ENCODE assay signal across 8 cellular contexts in the genomic region with DNA sequence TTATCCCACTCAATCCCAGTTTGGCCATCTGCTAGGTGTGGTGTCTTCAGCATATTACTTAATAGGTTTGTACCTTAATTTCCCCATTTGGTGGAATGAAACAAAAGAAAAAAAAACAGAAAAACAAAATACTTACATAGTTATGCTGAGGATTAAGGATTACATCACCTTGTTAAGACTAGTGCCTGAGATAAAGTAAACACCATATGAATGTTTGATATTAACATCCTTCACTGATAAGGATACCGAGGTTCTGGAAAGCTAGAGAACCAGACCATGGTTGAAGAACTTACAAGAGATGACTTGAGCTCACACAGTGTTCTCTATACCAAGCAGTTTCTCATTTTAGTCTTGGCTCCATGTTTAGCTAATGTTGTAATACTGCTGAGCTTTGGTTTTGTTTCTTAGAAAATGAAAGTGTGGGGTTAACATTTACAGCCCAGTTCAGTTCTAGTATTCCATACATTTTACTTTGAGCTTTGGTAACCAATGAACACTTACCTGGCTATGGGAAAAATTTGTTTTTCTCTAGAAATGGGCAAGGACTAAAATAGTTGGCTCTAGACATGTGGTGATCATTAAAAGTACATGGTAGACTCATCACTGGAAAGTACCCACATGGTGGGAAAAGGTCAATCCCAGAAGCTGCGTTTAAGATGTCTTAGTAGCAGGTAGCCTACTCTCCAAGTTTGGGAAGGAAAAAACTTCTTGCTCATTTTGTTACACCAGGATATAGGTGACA. TPM values are rescaled to one million over a fixed set of nuclear protein-coding genes. Genes with fewer than 3 reads are reported as not detected.
DNase-seq lines count a peak whose midpoint lies in the region; ATAC-seq and TF ChIP-seq lines count a peak whose summit lies in the region.

No MANE protein-coding gene starts in this region.

- 0 out of 2 replicates have a peak overlapping the region, but pooled peaks have one; percentile 42 for H2AFZ ChIP-seq in SK-N-SH (ENCODE audit: low read depth)

- DNase-seq in SK-N-SH (no peak), ascending aorta (ENCODE audit: low spot score in 2 of 2) (no peak), NCI-H1105 treated with DMSO at 0.1 percent for 48 hours (lab: John Stamatoyannopoulos, UW) (no peak), ovary (no peak)
- no peak for DNase-seq in stimulated activated naive B cell treated with anti-CD40 and anti-IgM and Interleukin-4, amounts not matched to agents 10 μg/mL and 1 μg/mL and 100 μg/mL, for 72 hours
- DNase-seq in activated naive CD4-positive, alpha-beta T cell treated with Interleukin-2 at 50 U/mL for 16 hours, result no peak

- no peak for TF ChIP-seq CTCF in SK-N-SH (IDR thresholded peaks at IDR 0.05)
- no peak for TF ChIP-seq CTCF in ascending aorta (IDR thresholded peaks at IDR 0.05)
- no peak for TF ChIP-seq CTCF in ovary (IDR thresholded peaks at IDR 0.05)

- H3K9me3 Mint-ChIP-seq in stimulated activated naive B cell treated with anti-CD40 and anti-IgM and Interleukin-4, amounts not matched to agents 10 μg/mL and 1 μg/mL and 100 μg/mL, for 72 hours, result no peaks in the 10 kb centered on the region

- H3K4me2 ChIP-seq in SK-N-SH, result 0 out of 2 replicates have a peak overlapping the region, but pooled peaks have one; percentile 9

- H3K4me3 Mint-ChIP-seq in stimulated activated naive B cell treated with anti-CD40 and anti-IgM and Interleukin-4, amounts not matched to agents 10 μg/mL and 1 μg/mL and 100 μg/mL, for 72 hours, result peak overlapping the region; percentile 60 to 62

- no peak overlapping the region for H3K9ac ChIP-seq in SK-N-SH

- H3F3A ChIP-seq in SK-N-SH (replicated peaks; ENCODE audit: insufficient read depth), result no peaks in the 10 kb centered on the region

- H4K20me1 ChIP-seq in SK-N-SH (ENCODE audit: insufficient read depth), result no peaks in the 10 kb centered on the region

- H3K9me2 ChIP-seq in SK-N-SH, result no peaks in the 10 kb centered on the region

- H3K27me3 Mint-ChIP-seq in stimulated activated naive B cell treated with anti-CD40 and anti-IgM and Interleukin-4, amounts not matched to agents 10 μg/mL and 1 μg/mL and 100 μg/mL, for 72 hours, result peaks cover 0 to under 1% of the 10 kb centered on the region in 2 donors

- intact Hi-C loops in ascending aorta (cut with DNase I), result no loop called here
- intact Hi-C loops in ovary (cut with DNase I), result loop anchor here in 2 of 4 donors (10.0 kb wide), 1 partner anchor 96 kb away; the partner anchor contains the start of gene NR4A2 (in 2 of the 2)

- H3K4me1 ChIP-seq in SK-N-SH (ENCODE audit: control insufficient read depth in 1 of 2, insufficient read depth in 2 of 2, low read depth in 1 of 2, low read length in 1 of 2), result peaks cover 8 to 18% of the 10 kb centered on the region in 2 experiments
- peaks cover 0 to 15% of the 10 kb centered on the region in 2 donors for H3K4me1 ChIP-seq in ascending aorta
- peaks cover 2% of the 10 kb centered on the region for H3K4me1 ChIP-seq in ovary (ENCODE audit: insufficient read depth)

- no peak for TF ChIP-seq EP300 in SK-N-SH (IDR thresholded peaks at IDR 0.05; ENCODE audit: borderline replicate concordance in 1 of 2, low read depth in 1 of 2, low read length in 1 of 2)
- no peak for TF ChIP-seq EP300 in ovary (IDR thresholded peaks at IDR 0.05)

- H3K36me3 ChIP-seq in SK-N-SH (replicated peaks in 1 of 2; ENCODE audit: control insufficient read depth in 1 of 2, insufficient read depth in 2 of 2, low read length in 1 of 2) (no peaks in the 10 kb centered on the region), ascending aorta (no peaks in the 10 kb centered on the region), ovary (no peaks in the 10 kb centered on the region)

- TF ChIP-seq RAD21 in SK-N-SH (IDR thresholded peaks at IDR 0.05; ENCODE audit: low read length), result no peak

- 81% methylated on average over 2 of the region's 2 CpGs for WGBS in SK-N-SH (ENCODE audit: low lambda C conversion rate)
- WGBS in ovary, 3 donors, result 61 to 80% (median 70%) methylated on average over 2 of the region's 2 CpGs

- peak overlapping the region; percentile 89 for H3K27ac Mint-ChIP-seq in stimulated activated naive B cell treated with anti-CD40 and anti-IgM and Interleukin-4, amounts not matched to agents 10 μg/mL and 1 μg/mL and 100 μg/mL, for 72 hours

- H3K9me3 ChIP-seq in SK-N-SH (no peaks in the 10 kb centered on the region), ascending aorta (no peaks in the 10 kb centered on the region), ovary (no peaks in the 10 kb centered on the region)

- H3K27me3 ChIP-seq in SK-N-SH (ENCODE audit: insufficient read depth), result no peaks in the 10 kb centered on the region
- no peaks in the 10 kb centered on the region for H3K27me3 ChIP-seq in ascending aorta
- no peaks in the 10 kb centered on the region for H3K27me3 ChIP-seq in ovary

- CTCF ChIA-PET in SK-N-SH (lab: Yijun Ruan, JAX), result interaction anchor here (1.2 kb wide), 1 partner anchor 116 kb away, joined by 3 read pairs; no protein-coding TSS in a partner anchor

- ATAC-seq in SK-N-SH treated with all-trans-retinoic acid at 6 μM for 48 hours (no peak), HG03095 (IDR thresholded peaks at IDR 0.05; ENCODE audit: unreplicated experiment) (peak; percentile 16)
- peak; percentile 55 to 62 for ATAC-seq in stimulated activated naive B cell treated with anti-CD40 and anti-IgM and Interleukin-4, amounts not matched to agents 10 μg/mL and 1 μg/mL and 100 μg/mL, for 72 hours (replicated peaks)

- POLR2A ChIA-PET in SK-N-SH (lab: Yijun Ruan, JAX), result no interaction called here

- H3K79me2 ChIP-seq in SK-N-SH (ENCODE audit: insufficient read depth), result no peaks in the 10 kb centered on the region

- H3K36me3 Mint-ChIP-seq in stimulated activated naive B cell treated with anti-CD40 and anti-IgM and Interleukin-4, amounts not matched to agents 10 μg/mL and 1 μg/mL and 100 μg/mL, for 72 hours, result no peaks in the 10 kb centered on the region

- peaks cover 16 to 21% of the 10 kb centered on the region in 2 donors for H3K4me1 Mint-ChIP-seq in stimulated activated naive B cell treated with anti-CD40 and anti-IgM and Interleukin-4, amounts not matched to agents 10 μg/mL and 1 μg/mL and 100 μg/mL, for 72 hours

- H3K27ac ChIP-seq in SK-N-SH (ENCODE audit: low read depth in 2 of 2, low read length in 1 of 2) (peak overlapping the region in 1 of 2 experiments; percentile 28; a peak in 1 of 4 replicates), ascending aorta (peak overlapping the region; percentile 30 to 51), ovary (peak overlapping the region in 1 of 2 donors; percentile 38)

- no peak overlapping the region for H3K4me3 ChIP-seq in SK-N-SH (ENCODE audit: low read depth in 2 of 2, low read length in 1 of 2)
- H3K4me3 ChIP-seq in ascending aorta, result no peak overlapping the region
- H3K4me3 ChIP-seq in ovary, result no peak overlapping the region

- TF ChIP-seq POLR2A in ovary (IDR thresholded peaks at IDR 0.05), result no peak

TF ChIP-seq in SK-N-SH treated with all-trans-retinoic acid at 6 μM for 48 hours, 23 proteins besides CTCF, POLR2A, EP300 and RAD21 (continues in another document):
- TF ChIP-seq CSDC2 (CRISPR knock-in tag; IDR thresholded peaks at IDR 0.05), result no peak
- TF ChIP-seq CREB5 (CRISPR knock-in tag; IDR thresholded peaks at IDR 0.05; ENCODE audit: low read depth), result no peak
- no peak for TF ChIP-seq GLIS3 (CRISPR knock-in tag; IDR thresholded peaks at IDR 0.05)
- TF ChIP-seq ZNF8 (CRISPR knock-in tag; IDR thresholded peaks at IDR 0.05), result no peak
- no peak for TF ChIP-seq ARNTL (CRISPR knock-in tag; IDR thresholded peaks at IDR 0.05; ENCODE audit: borderline replicate concordance, low read depth)
- no peak for TF ChIP-seq OSR1 (CRISPR knock-in tag; IDR thresholded peaks at IDR 0.05)
- TF ChIP-seq TOX (CRISPR knock-in tag; IDR thresholded peaks at IDR 0.05; ENCODE audit: borderline replicate concordance), result no peak
- no peak for TF ChIP-seq ZFP3 (CRISPR knock-in tag; IDR thresholded peaks at IDR 0.05)
- no peak for TF ChIP-seq TCF4 (CRISPR knock-in tag; IDR thresholded peaks at IDR 0.05; ENCODE audit: borderline replicate concordance)
- no peak for TF ChIP-seq ZC3H10 (CRISPR knock-in tag; IDR thresholded peaks at IDR 0.05)
- TF ChIP-seq TSHZ2 (CRISPR knock-in tag; IDR thresholded peaks at IDR 0.05), result no peak

RNA-seq across cellular contexts. Expression of gene GPD2, which starts 5.8 kb away (rescaled TPM):
- polyA plus RNA-seq in SK-N-SH (2012; rRNA removed), result 4.8 and 5.3 TPM in 2 replicates
- polyA plus RNA-seq in SK-N-SH (2012; cell fraction: cytosol; rRNA removed), result 5.4 and 6.0 TPM in 2 replicates
- 3.0 and 5.8 TPM in 2 replicates for polyA plus RNA-seq in SK-N-SH (2012; cell fraction: nucleus; rRNA removed)
- total RNA-seq in ascending aorta, result 20.0 TPM
- 10 to 100 TPM; 22.2 to 61.7 (median 27.8) TPM for total RNA-seq in ovary
- 10 to 100 TPM in 1 of 2 donors, 1 to 10 TPM in 1; 6.7 to 13.8 TPM for polyA plus RNA-seq in ovary
